Comparison of ENCODE assay signal across 10 cellular contexts in the genomic region with DNA sequence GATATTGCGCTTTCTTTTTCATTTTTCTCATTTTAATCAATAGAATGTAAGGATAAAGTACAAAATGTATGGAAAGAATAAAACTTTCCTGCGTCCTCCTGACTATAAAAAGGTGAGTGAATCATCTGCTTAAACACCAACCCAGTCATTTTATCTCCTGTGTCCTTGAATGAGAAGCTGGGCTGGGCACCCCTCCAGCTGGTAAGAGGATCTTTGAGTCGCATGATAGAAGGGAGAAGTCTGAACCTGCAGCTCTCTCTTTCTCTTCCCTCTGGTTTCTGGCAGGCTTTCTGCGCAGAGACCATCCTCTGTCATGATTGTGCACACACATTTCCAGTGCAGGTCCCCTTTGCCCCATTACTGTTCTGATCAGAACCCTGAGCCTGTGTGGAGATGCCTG. TPM values are rescaled to one million over a fixed set of nuclear protein-coding genes. Genes with fewer than 3 reads are reported as not detected.
A peak's percentile ranks its signal among the peaks of the same experiment; 100 is the strongest.
DNase-seq lines count a peak whose midpoint lies in the region; ATAC-seq and TF ChIP-seq lines count a peak whose summit lies in the region.
"Had no signal": no experiment of that assay in that cellular context is flagged by ENCODE, and none has a peak within 500 bp of the region (broad histone marks: within the 10 kb centered on the region; RNA-seq: fewer than 3 reads in every experiment).

No MANE protein-coding gene starts in this region.

- no peak overlapping the region for H2AK9ac ChIP-seq in IMR-90 (replicated peaks; ENCODE audit: low read depth, low read length, poor library complexity)

- BruUV-seq in IMR-90 (replicated peaks; lab: Mats Ljungman, UMichigan), result no TSS peak

- H2BK15ac ChIP-seq in IMR-90 (ENCODE audit: low read depth, low read length), result no peak overlapping the region

- H3K14ac ChIP-seq in IMR-90 (replicated peaks; ENCODE audit: low read depth, low read length), result no peak overlapping the region

- H3K9me1 ChIP-seq in IMR-90 (ENCODE audit: insufficient read depth, low read length), result 0 out of 2 replicates have a peak, but pooled peaks cover 6% of the 10 kb centered on the region

- no peak overlapping the region for H3K9ac ChIP-seq in IMR-90 (ENCODE audit: low read depth, low read length)

- dilution Hi-C loops in IMR-90 (cut with HindIII; ENCODE audit: low sequenced_read_pairs, unreplicated experiment), result no loop called here

- no peak overlapping the region for H3K4me3 ChIP-seq in IMR-90 (ENCODE audit: insufficient read depth, low read depth, low read length)
- peak overlapping the region in 1 of 4 donors; percentile 6 for H3K4me3 ChIP-seq in gastrocnemius medialis
- H3K4me3 ChIP-seq: ascending aorta had no signal

- H2BK5ac ChIP-seq in IMR-90 (ENCODE audit: low read depth, low read length, poor library complexity, severe bottlenecking), result no peak overlapping the region

- in situ Hi-C loops in IMR-90 (cut with MboI; ENCODE audit: low sequenced_read_pairs) (no loop called here), gastrocnemius medialis (cut with MboI; ENCODE audit: low sequenced_read_pairs in 4 of 4) (no loop called here)

- no peak overlapping the region for H3K4ac ChIP-seq in IMR-90 (ENCODE audit: low read depth, low read length)

- no peak overlapping the region for H2AFZ ChIP-seq in IMR-90 (replicated peaks; ENCODE audit: low read length, poor library complexity)

- H3K18ac ChIP-seq in IMR-90 (ENCODE audit: low read depth, low read length), result peak overlapping the region; percentile 37; the same call in 1 of the 2 replicates

- DNase-seq in IMR-90, result peak; percentile 63
- DNase-seq in NOMO-1 treated with DMSO at 0.1 percent for 48 hours (lab: John Stamatoyannopoulos, UW; ENCODE audit: unreplicated experiment), result peak; percentile 41
- peak; percentile 93 to 98 for DNase-seq in gastrocnemius medialis
- no peak for DNase-seq in retina
- no peak for DNase-seq in stimulated activated CD4-positive, alpha-beta T cell treated with anti-CD3 and anti-CD28 coated beads, Interleukin-2, amount 100 ng/mL, for 48 hours
- no peak for DNase-seq in DMS79 treated with DMSO at 0.1 percent for 48 hours (lab: John Stamatoyannopoulos, UW)
- DNase-seq: activated CD4-positive, alpha-beta T cell treated with anti-CD3 and anti-CD28 coated beads, Interleukin-2, amount 50 U/mL, for 48 hours; glutamatergic neuron had no signal

- CTCF ChIA-PET in IMR-90 (lab: Yijun Ruan, JAX), result no interaction called here

- H3K9me3 ChIP-seq in IMR-90 (ENCODE audit: control insufficient read depth, insufficient read depth, low read length) (no peaks in the 10 kb centered on the region), gastrocnemius medialis (no peaks in the 10 kb centered on the region)
- H3K9me3 ChIP-seq: ascending aorta had no signal

- peak overlapping the region; percentile 35; the same call in 1 of the 2 replicates for H2BK120ac ChIP-seq in IMR-90 (ENCODE audit: low read depth, low read length)

- H2AK5ac ChIP-seq in IMR-90 (ENCODE audit: low read depth, low read length), result peak overlapping the region; percentile 35; the same call in 1 of the 2 replicates

- no CpG with 5 or more reads among the region's 4 CpGs for WGBS in IMR-90 (ENCODE audit: extremely low coverage in 2 of 2, insufficient read length in 1 of 2), 2 experiments

- H3K79me1 ChIP-seq in IMR-90 (ENCODE audit: low read depth in 1 of 2, low read length in 2 of 2), result no peaks in the 10 kb centered on the region

- no peak for TF ChIP-seq RAD21 in IMR-90 (IDR thresholded peaks at IDR 0.05; ENCODE audit: low read length)

- H3K56ac ChIP-seq in IMR-90 (ENCODE audit: extremely low read depth, insufficient read depth, low read length), result no peak overlapping the region

- ATAC-seq in IMR-90 (ENCODE audit: low read depth) (0 out of 2 replicates have a peak, but pooled peaks have one; percentile 19), esophagus mucosa (peak; percentile 46), gastrocnemius medialis (peak; percentile 73 to 81)

- intact Hi-C loops in IMR-90 (cut with micrococcal nuclease), result no loop called here
- intact Hi-C loops in gastrocnemius medialis (cut with DNase I; ENCODE audit: low total_unique reads), result loop anchor here (2.0 to 5.0 kb wide), 2 partner anchors 60 to 138 kb away; a partner anchor contains a TSS

- H3K36me3 ChIP-seq in IMR-90 (ENCODE audit: control insufficient read depth, insufficient read depth, low read length), result no peaks in the 10 kb centered on the region
- no peaks in the 10 kb centered on the region for H3K36me3 ChIP-seq in gastrocnemius medialis
- H3K36me3 ChIP-seq: ascending aorta had no signal

- H3K4me2 ChIP-seq in IMR-90 (ENCODE audit: low read depth, low read length), result no peak overlapping the region

- no peak for TF ChIP-seq CTCF in IMR-90 (conservative IDR thresholded peaks at IDR 0.05; ENCODE audit: low read depth, low read length)
- no peak for TF ChIP-seq CTCF in gastrocnemius medialis (IDR thresholded peaks at IDR 0.05 in 4 of 5, conservative IDR thresholded peaks at IDR 0.05 in 1 of 5)

- no peak overlapping the region; the same call in 1 of the 2 replicates for H4K5ac ChIP-seq in IMR-90 (ENCODE audit: low read depth, low read length)

- H3K27ac ChIP-seq in IMR-90 (ENCODE audit: insufficient read depth, low read length) (no peak overlapping the region), gastrocnemius medialis (peak overlapping the region; percentile 88 to 97 (median 90))
- H3K27ac ChIP-seq: ascending aorta had no signal

- no peaks in the 10 kb centered on the region for H3K27me3 ChIP-seq in IMR-90 (ENCODE audit: control insufficient read depth, insufficient read depth, low read length)
- H3K27me3 ChIP-seq in gastrocnemius medialis, result no peaks in the 10 kb centered on the region
- H3K27me3 ChIP-seq: ascending aorta had no signal

- 0 out of 2 replicates have a peak overlapping the region, but pooled peaks have one; percentile 20 for H2BK20ac ChIP-seq in IMR-90 (ENCODE audit: low read depth, low read length)

- H3K4me1 ChIP-seq in IMR-90 (ENCODE audit: control insufficient read depth, insufficient read depth, low read length) (peaks cover 10% of the 10 kb centered on the region), gastrocnemius medialis (peaks cover 45 to 49% of the 10 kb centered on the region in 2 donors)

- peak overlapping the region; percentile 34; the same call in 1 of the 2 replicates for H4K91ac ChIP-seq in IMR-90 (ENCODE audit: insufficient read depth, low read depth, low read length)

- POLR2A ChIA-PET in IMR-90 (lab: Charles Lee; ENCODE audit: unreplicated experiment), result no interaction called here

- TF ChIP-seq POLR2A in IMR-90 (IDR thresholded peaks at IDR 0.05; ENCODE audit: low read depth, low read length) (no peak), gastrocnemius medialis (IDR thresholded peaks at IDR 0.05) (no peak)

- H4K8ac ChIP-seq in IMR-90 (ENCODE audit: low read depth in 2 of 2, low read length in 2 of 2), result 0 out of 4 replicates have a peak overlapping the region, but pooled peaks of 1 of the 2 experiments have one; percentile 19

- no peaks in the 10 kb centered on the region for H4K20me1 ChIP-seq in IMR-90 (ENCODE audit: insufficient read depth, low read length)

- H3K23ac ChIP-seq in IMR-90 (ENCODE audit: low read depth, low read length), result no peak overlapping the region

TF ChIP-seq in IMR-90, 13 proteins besides CTCF, POLR2A, EP300 and RAD21:
- TF ChIP-seq NFE2L2 (IDR thresholded peaks at IDR 0.05; ENCODE audit: low read depth, low read length) (no peak), CEBPB (IDR thresholded peaks at IDR 0.05; ENCODE audit: low read depth, low read length) (no peak), MXI1 (IDR thresholded peaks at IDR 0.05; ENCODE audit: borderline replicate concordance, low read depth, low read length) (no peak), BHLHE40 (IDR thresholded peaks at IDR 0.05; ENCODE audit: low read depth, low read length) (no peak), MAZ (IDR thresholded peaks at IDR 0.05; ENCODE audit: borderline replicate concordance, low read depth, low read length) (no peak), CHD1 (IDR thresholded peaks at IDR 0.05; ENCODE audit: low read depth, low read length) (no peak), FOS (IDR thresholded peaks at IDR 0.05; ENCODE audit: low read depth, low read length) (no peak), RFX5 (IDR thresholded peaks at IDR 0.05; ENCODE audit: low read depth, low read length) (no peak), MAFK (IDR thresholded peaks at IDR 0.05; ENCODE audit: low read depth, low read length) (no peak), SMC3 (IDR thresholded peaks at IDR 0.05; ENCODE audit: low read depth, low read length) (no peak), RCOR1 (IDR thresholded peaks at IDR 0.05; ENCODE audit: insufficient replicate concordance, low read length) (no peak)
- TF ChIP-seq, protein P1, sequence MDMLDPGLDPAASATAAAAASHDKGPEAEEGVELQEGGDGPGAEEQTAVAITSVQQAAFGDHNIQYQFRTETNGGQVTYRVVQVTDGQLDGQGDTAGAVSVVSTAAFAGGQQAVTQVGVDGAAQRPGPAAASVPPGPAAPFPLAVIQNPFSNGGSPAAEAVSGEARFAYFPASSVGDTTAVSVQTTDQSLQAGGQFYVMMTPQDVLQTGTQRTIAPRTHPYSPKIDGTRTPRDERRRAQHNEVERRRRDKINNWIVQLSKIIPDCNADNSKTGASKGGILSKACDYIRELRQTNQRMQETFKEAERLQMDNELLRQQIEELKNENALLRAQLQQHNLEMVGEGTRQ (IDR thresholded peaks at IDR 0.05; ENCODE audit: low read depth, low read length), result no peak
- TF ChIP-seq, protein P2, sequence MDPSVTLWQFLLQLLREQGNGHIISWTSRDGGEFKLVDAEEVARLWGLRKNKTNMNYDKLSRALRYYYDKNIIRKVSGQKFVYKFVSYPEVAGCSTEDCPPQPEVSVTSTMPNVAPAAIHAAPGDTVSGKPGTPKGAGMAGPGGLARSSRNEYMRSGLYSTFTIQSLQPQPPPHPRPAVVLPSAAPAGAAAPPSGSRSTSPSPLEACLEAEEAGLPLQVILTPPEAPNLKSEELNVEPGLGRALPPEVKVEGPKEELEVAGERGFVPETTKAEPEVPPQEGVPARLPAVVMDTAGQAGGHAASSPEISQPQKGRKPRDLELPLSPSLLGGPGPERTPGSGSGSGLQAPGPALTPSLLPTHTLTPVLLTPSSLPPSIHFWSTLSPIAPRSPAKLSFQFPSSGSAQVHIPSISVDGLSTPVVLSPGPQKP (IDR thresholded peaks at IDR 0.05; ENCODE audit: borderline replicate concordance, low read depth, low read length), result no peak

RNA-seq across cellular contexts. Expression of a gene that starts 28.3 kb away (rescaled TPM):
- total RNA-seq in IMR-90 (2012; rRNA removed) (7.9 and 10.8 TPM in 2 replicates), esophagus mucosa (47.7 TPM), gastrocnemius medialis (10 to 100 TPM; 25.6 to 44.5 (median 33.1) TPM)
- polyA plus RNA-seq in IMR-90 (2012; rRNA removed), result 25.1 and 26.6 TPM in 2 replicates
- 28.5 and 28.7 TPM in 2 replicates for polyA plus RNA-seq in IMR-90 (2012; cell fraction: cytosol; rRNA removed)
- polyA plus RNA-seq in IMR-90 (2012; cell fraction: nucleus; rRNA removed; ENCODE audit: low replicate concordance), result 18.3 and 20.4 TPM in 2 replicates

Comparison
In these comparisons a context has a peak if more than half of its experiments do, and no peak if none do; other contexts are left out.
1. ATAC-seq: peak in every context shown above with its lines; median percentile 77 in gastrocnemius medialis; 46 in esophagus mucosa; 19 in IMR-90.
2. DNase-seq: peak in IMR-90 (single experiment), NOMO-1 treated with DMSO at 0.1 percent for 48 hours (single experiment) and gastrocnemius medialis (2 of 2); none in retina (single experiment), stimulated activated CD4-positive, alpha-beta T cell treated with anti-CD3 and anti-CD28 coated beads, Interleukin-2, amount 100 ng/mL, for 48 hours (0 of 2) and DMS79 treated with DMSO at 0.1 percent for 48 hours (single experiment).